ENCODE assay signal across 17 cellular contexts in the genomic region with DNA sequence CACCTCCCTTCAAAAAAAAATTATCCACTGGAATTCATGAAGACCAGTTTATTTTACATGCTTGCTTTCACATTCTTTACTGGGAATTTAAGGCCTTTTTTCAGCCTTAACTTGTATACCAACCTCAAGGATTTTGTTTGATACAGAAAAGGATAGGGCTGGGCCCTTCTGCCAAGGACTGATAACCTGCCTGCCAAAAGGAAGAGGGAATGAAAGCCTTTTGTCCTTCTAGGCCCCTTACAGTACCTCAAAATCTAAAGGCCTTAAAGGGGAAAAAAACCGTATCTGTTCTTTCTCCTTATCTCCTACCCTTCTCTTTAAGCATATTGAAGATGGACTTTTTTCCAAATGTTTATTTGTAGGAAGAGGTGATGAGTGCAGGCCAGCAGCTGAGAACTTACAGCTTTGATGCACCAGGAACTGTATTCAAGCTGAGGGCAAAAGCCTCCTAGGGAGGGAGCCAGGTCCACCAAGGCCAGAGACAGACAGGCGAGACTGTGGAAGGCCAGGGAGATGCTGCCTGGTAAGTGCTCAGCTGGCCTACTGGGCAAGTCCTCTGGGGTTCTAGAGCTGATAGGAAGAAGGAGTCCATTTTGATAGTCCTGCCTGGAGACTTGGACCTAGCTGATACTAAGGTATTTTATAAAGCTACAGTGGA. TPM values are rescaled to one million over a fixed set of nuclear protein-coding genes. Genes with fewer than 3 reads are reported as not detected.
A peak's percentile ranks its signal among the peaks of the same experiment; 100 is the strongest.
DNase-seq lines count a peak whose midpoint lies in the region; ATAC-seq and TF ChIP-seq lines count a peak whose summit lies in the region.
"Had no signal": no experiment of that assay in that cellular context is flagged by ENCODE, and none has a peak within 500 bp of the region (broad histone marks: within the 10 kb centered on the region; RNA-seq: fewer than 3 reads in every experiment).

No MANE protein-coding gene starts in this region.

- H3K4me1 Mint-ChIP-seq in WTC11 (peaks cover 16% of the 10 kb centered on the region; the same call in 1 of the 2 replicates), immature natural killer cell (peaks cover 43 to 60% of the 10 kb centered on the region in 2 donors), type B pancreatic cell (ENCODE audit: unreplicated experiment) (no peaks in the 10 kb centered on the region)

- H3K27me3 Mint-ChIP-seq in WTC11 (ENCODE audit: low read depth) (no peaks in the 10 kb centered on the region), immature natural killer cell (ENCODE audit: low read depth in 3 of 3) (no peaks in the 10 kb centered on the region), type B pancreatic cell (no peaks in the 10 kb centered on the region)
- H3K27me3 Mint-ChIP-seq: dendritic cell treated with granulocyte-macrophage colony-stimulating factor and Interleukin-4, amounts not matched to agents 40 ng/mL and 50 ng/mL, for 4 days had no signal

- no peaks in the 10 kb centered on the region for H3K9me3 Mint-ChIP-seq in WTC11
- no peaks in the 10 kb centered on the region for H3K9me3 Mint-ChIP-seq in immature natural killer cell
- H3K9me3 Mint-ChIP-seq in type B pancreatic cell: no peaks in the 10 kb centered on the region
- H3K9me3 Mint-ChIP-seq: dendritic cell treated with granulocyte-macrophage colony-stimulating factor and Interleukin-4, amounts not matched to agents 40 ng/mL and 50 ng/mL, for 4 days had no signal

- DNase-seq in Right ventricle myocardium superior (no peak), left cardiac atrium (no peak), WTC11 (ENCODE audit: low spot score) (no peak), immature natural killer cell (no peak), type B pancreatic cell (ENCODE audit: extremely low spot score, unreplicated experiment) (no peak), COLO829 (ENCODE audit: low spot score) (no peak)
- DNase-seq: activated CD4-positive, CD25-positive, alpha-beta regulatory T cell treated with anti-CD3 and anti-CD28 coated beads, Interleukin-2, amount 50 U/mL, for 72 hours; activated T-cell treated with anti-CD3 and anti-CD28 coated beads, Interleukin-2, amount 50 U/mL, for 1 hour; esophagus squamous epithelium; head of caudate nucleus; MM.1S; NCI-H2107; RPMI8226; thyroid gland had no signal

- TF ChIP-seq CTCF in WTC11 (IDR thresholded peaks at IDR 0.05): no peak
- no peak for TF ChIP-seq CTCF in type B pancreatic cell (conservative IDR thresholded peaks at IDR 0.05)

- intact Hi-C loops in Right ventricle myocardium superior (cut with DNase I) (no loop called here), left cardiac atrium (cut with DNase I) (no loop called here)

- CTCF ChIA-PET in WTC11 (lab: Charles Lee): interaction anchor here (1.8 kb wide), 1 partner anchor 168 kb away, joined by 7 read pairs; no protein-coding TSS in a partner anchor

- H3K27ac Mint-ChIP-seq in WTC11 (peak overlapping the region; percentile 70; the same call in 1 of the 2 replicates), immature natural killer cell (peak overlapping the region; percentile 17 to 84 (median 76)), type B pancreatic cell (peak overlapping the region; percentile 38)
- H3K27ac Mint-ChIP-seq: dendritic cell treated with granulocyte-macrophage colony-stimulating factor and Interleukin-4, amounts not matched to agents 40 ng/mL and 50 ng/mL, for 4 days had no signal

- ATAC-seq in Right ventricle myocardium superior (ENCODE audit: poor library complexity) (peak; percentile 9), left cardiac atrium (no peak), WTC11 (no peak), GM19035 (IDR thresholded peaks at IDR 0.05; ENCODE audit: unreplicated experiment) (no peak), HG03280 (IDR thresholded peaks at IDR 0.05; ENCODE audit: unreplicated experiment) (no peak)

- H3K36me3 Mint-ChIP-seq in WTC11: peaks cover 65% of the 10 kb centered on the region
- H3K36me3 Mint-ChIP-seq in immature natural killer cell: peaks cover 12 to 27% (median 23%) of the 10 kb centered on the region in 3 donors
- H3K36me3 Mint-ChIP-seq in type B pancreatic cell: peaks cover 39% of the 10 kb centered on the region

- POLR2A ChIA-PET in WTC11 (lab: Charles Lee): no interaction called here

- no peak overlapping the region for H3K4me3 Mint-ChIP-seq in WTC11
- peak overlapping the region in 3 of 5 donors; percentile 27 to 53 (median 31) for H3K4me3 Mint-ChIP-seq in immature natural killer cell
- H3K4me3 Mint-ChIP-seq in type B pancreatic cell: no peak overlapping the region
- H3K4me3 Mint-ChIP-seq: dendritic cell treated with granulocyte-macrophage colony-stimulating factor and Interleukin-4, amounts not matched to agents 40 ng/mL and 50 ng/mL, for 4 days had no signal

TF ChIP-seq in WTC11, 78 proteins besides CTCF, POLR2A, EP300 and RAD21 (continues in another document):
- TF ChIP-seq GTF2I (CRISPR knock-in tag; conservative IDR thresholded peaks at IDR 0.05) (no peak), ZNF232 (CRISPR knock-in tag; IDR thresholded peaks at IDR 0.05) (no peak), TEAD1 (CRISPR knock-in tag; IDR thresholded peaks at IDR 0.05) (no peak), ZBTB21 (CRISPR knock-in tag; IDR thresholded peaks at IDR 0.05; ENCODE audit: borderline replicate concordance) (no peak), JUN (CRISPR knock-in tag; IDR thresholded peaks at IDR 0.05) (no peak), ZNF671 (CRISPR knock-in tag; IDR thresholded peaks at IDR 0.05) (no peak)
- TF ChIP-seq, protein P1, sequence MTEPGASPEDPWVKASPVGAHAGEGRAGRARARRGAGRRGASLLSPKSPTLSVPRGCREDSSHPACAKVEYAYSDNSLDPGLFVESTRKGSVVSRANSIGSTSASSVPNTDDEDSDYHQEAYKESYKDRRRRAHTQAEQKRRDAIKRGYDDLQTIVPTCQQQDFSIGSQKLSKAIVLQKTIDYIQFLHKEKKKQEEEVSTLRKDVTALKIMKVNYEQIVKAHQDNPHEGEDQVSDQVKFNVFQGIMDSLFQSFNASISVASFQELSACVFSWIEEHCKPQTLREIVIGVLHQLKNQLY (CRISPR knock-in tag; IDR thresholded peaks at IDR 0.05): no peak
- TF ChIP-seq, protein P2, sequence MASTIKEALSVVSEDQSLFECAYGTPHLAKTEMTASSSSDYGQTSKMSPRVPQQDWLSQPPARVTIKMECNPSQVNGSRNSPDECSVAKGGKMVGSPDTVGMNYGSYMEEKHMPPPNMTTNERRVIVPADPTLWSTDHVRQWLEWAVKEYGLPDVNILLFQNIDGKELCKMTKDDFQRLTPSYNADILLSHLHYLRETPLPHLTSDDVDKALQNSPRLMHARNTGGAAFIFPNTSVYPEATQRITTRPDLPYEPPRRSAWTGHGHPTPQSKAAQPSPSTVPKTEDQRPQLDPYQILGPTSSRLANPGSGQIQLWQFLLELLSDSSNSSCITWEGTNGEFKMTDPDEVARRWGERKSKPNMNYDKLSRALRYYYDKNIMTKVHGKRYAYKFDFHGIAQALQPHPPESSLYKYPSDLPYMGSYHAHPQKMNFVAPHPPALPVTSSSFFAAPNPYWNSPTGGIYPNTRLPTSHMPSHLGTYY (CRISPR knock-in tag; IDR thresholded peaks at IDR 0.05): no peak
- TF ChIP-seq, protein P3, sequence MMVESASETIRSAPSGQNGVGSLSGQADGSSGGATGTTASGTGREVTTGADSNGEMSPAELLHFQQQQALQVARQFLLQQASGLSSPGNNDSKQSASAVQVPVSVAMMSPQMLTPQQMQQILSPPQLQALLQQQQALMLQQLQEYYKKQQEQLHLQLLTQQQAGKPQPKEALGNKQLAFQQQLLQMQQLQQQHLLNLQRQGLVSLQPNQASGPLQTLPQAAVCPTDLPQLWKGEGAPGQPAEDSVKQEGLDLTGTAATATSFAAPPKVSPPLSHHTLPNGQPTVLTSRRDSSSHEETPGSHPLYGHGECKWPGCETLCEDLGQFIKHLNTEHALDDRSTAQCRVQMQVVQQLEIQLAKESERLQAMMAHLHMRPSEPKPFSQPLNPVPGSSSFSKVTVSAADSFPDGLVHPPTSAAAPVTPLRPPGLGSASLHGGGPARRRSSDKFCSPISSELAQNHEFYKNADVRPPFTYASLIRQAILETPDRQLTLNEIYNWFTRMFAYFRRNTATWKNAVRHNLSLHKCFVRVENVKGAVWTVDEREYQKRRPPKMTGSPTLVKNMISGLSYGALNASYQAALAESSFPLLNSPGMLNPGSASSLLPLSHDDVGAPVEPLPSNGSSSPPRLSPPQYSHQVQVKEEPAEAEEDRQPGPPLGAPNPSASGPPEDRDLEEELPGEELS (CRISPR knock-in tag; IDR thresholded peaks at IDR 0.05): no peak

RNA-seq across cellular contexts. Expression of a gene that starts 31.8 kb away (rescaled TPM):
- total RNA-seq in Right ventricle myocardium superior: 24.1 TPM
- total RNA-seq in left cardiac atrium: 10 to 100 TPM; 10.1 to 28.2 TPM
- 3.9 to 6.0 TPM (median 5.5 TPM) in 3 replicates for total RNA-seq in WTC11 (2021)
- 1 to 10 TPM in 1 of 3 donors, under 1 TPM in 1, not detected in 1; 0.72 to 3.7 TPM for polyA plus RNA-seq in immature natural killer cell
- total RNA-seq in type B pancreatic cell (ENCODE audit: low replicate concordance): 9.3 and 24.9 TPM in 2 replicates

RNA-seq across cellular contexts. Expression of a gene that starts 39.8 kb away (rescaled TPM):
- total RNA-seq in Right ventricle myocardium superior (26.8 TPM), left cardiac atrium (10 to 100 TPM; 29.3 to 30.3 TPM), WTC11 (2021) (51.7 to 58.6 TPM (median 54.4 TPM) in 3 replicates), type B pancreatic cell (ENCODE audit: low replicate concordance) (41.4 and 51.5 TPM in 2 replicates)
- 100 to 1,000 TPM; 145 to 212 (median 153) TPM for polyA plus RNA-seq in immature natural killer cell

Comparison
In these comparisons a context has a peak if more than half of its experiments do, and no peak if none do; other contexts are left out.
1. H3K4me3 Mint-ChIP-seq: peak in immature natural killer cell (3 of 5); none in WTC11 (single experiment) and type B pancreatic cell (single experiment).
2. Peak in every context shown above with its lines, with median percentiles within 50 percentile points of each other: H3K27ac Mint-ChIP-seq.